In the genomic region with DNA sequence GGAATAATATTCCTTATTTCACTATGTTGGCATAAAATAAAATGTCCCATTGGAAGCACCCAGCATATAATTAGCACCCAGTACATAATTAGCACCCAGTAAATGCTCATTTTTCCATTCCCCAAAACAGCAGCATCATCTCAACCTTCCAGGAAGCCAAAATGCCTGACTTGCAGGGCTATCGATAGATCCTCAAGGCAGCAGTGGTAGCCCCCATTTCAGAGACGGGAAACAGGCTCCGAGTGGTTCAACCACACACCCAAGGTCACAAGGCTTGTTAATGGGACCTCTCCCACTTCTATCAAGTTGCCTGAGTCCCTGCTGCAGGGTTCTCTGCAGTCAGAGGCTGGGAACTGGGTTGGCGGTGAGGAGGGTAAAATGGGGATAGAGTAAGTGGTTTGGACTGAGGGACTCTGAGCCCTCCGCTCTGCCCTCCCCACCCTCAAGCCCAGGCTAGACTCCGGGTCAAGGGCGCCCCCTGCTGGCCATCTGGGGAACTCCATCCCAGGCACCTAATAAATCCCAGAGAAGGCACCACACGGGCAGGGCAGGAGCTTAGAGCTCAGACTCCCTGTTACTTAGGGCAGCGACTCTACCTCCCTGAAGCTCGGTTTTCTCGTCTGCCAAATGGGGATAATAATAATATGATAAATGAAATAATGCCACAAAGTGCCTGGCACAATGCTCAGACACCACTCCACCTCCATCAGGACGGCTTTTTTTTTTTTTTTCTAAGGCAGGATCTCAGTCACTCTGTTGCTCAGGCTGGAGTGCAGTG, we compare ENCODE assay signal across 8 cellular contexts. TPM values are rescaled to one million over a fixed set of nuclear protein-coding genes. Genes with fewer than 3 reads are reported as not detected.
DNase-seq lines count a peak whose midpoint lies in the region; ATAC-seq and TF ChIP-seq lines count a peak whose summit lies in the region.

No MANE protein-coding gene starts in this region.

- H3K4me1 Mint-ChIP-seq in brain: peaks cover 40% of the 10 kb centered on the region

- H3K4me3 Mint-ChIP-seq in brain: no peak overlapping the region

- no peaks in the 10 kb centered on the region for H3K36me3 Mint-ChIP-seq in brain

- DNase-seq in DMS53 (lab: John Stamatoyannopoulos, UW): peak; percentile 80
- peak; percentile 97 for DNase-seq in H7
- peak; percentile 37 for DNase-seq in NCI-H2107 (lab: John Stamatoyannopoulos, UW)
- peak; percentile 40 for DNase-seq in iris pigment epithelial cell (ENCODE audit: low read depth)
- DNase-seq in stimulated activated CD4-positive, alpha-beta T cell treated with anti-CD3 and anti-CD28 coated beads, Interleukin-1b, Interleukin-23, amount 100 ng/mL, for 24 hours (ENCODE audit: low read depth in 4 of 4, low spot score in 1 of 4): peak; percentile 86 to 95 (median 89)

- no peak for ATAC-seq in GM21423 (IDR thresholded peaks at IDR 0.05; ENCODE audit: unreplicated experiment)

- no peak overlapping the region for H3K4me3 ChIP-seq in H7 (ENCODE audit: insufficient read depth, low read depth, low read length)

- no peaks in the 10 kb centered on the region for H3K27me3 ChIP-seq in H7 (ENCODE audit: control insufficient read depth, insufficient read depth, low read length)

- peak; percentile 86 for TF ChIP-seq CTCF in VCaP (conservative IDR thresholded peaks at IDR 0.05)
- peak; percentile 93 to 98 for TF ChIP-seq CTCF in brain (conservative IDR thresholded peaks at IDR 0.05)

- H3K27ac Mint-ChIP-seq in brain: peak overlapping the region in 1 of 5 experiments; percentile 67

- H3K36me3 ChIP-seq in H7 (replicated peaks; ENCODE audit: control insufficient read depth, insufficient read depth, low read length): no peaks in the 10 kb centered on the region

- H3K27ac ChIP-seq in VCaP: no peak overlapping the region

- H3K9me3 Mint-ChIP-seq in brain: no peaks in the 10 kb centered on the region

- H3K27me3 Mint-ChIP-seq in brain: peaks cover 11% of the 10 kb centered on the region

RNA-seq across cellular contexts. Expression of a gene that starts 21.9 kb away (rescaled TPM):
- 0.26 and 0.28 TPM in 2 replicates for total RNA-seq in H7 (2014; rRNA removed; shearing (Covaris generic))
- 35.0 TPM for polyA plus RNA-seq in brain (ENCODE audit: insufficient read depth, low read depth, low replicate concordance)

RNA-seq across cellular contexts. Expression of a gene that starts 56.1 kb away (rescaled TPM):
- 0.26 and 0.76 TPM in 2 replicates for total RNA-seq in H7 (2014; rRNA removed; shearing (Covaris generic))
- 0.14 TPM for polyA plus RNA-seq in brain (ENCODE audit: insufficient read depth, low read depth, low replicate concordance)

Comparison
In these comparisons a context has a peak if more than half of its experiments do, and no peak if none do; other contexts are left out.
1. DNase-seq: peak in every context shown above with its lines; median percentile 97 in H7; 89 in stimulated activated CD4-positive, alpha-beta T cell treated with anti-CD3 and anti-CD28 coated beads, Interleukin-1b, Interleukin-23, amount 100 ng/mL, for 24 hours; 80 in DMS53; 40 in iris pigment epithelial cell; 37 in NCI-H2107.